In genomic region chr1:48203287-48203900, GRCh38 we compare ENCODE assay signal across 9 cellular contexts. TPM values are rescaled to one million over a fixed set of nuclear protein-coding genes. Genes with fewer than 3 reads are reported as not detected.
DNase-seq lines count a peak whose midpoint lies in the region; ATAC-seq and TF ChIP-seq lines count a peak whose summit lies in the region.
"Had no signal": no experiment of that assay in that cellular context is flagged by ENCODE, and none has a peak within 500 bp of the region (broad histone marks: within the 10 kb centered on the region; RNA-seq: fewer than 3 reads in every experiment).

No MANE protein-coding gene starts in this region.

- no peaks in the 10 kb centered on the region for H3K4me1 Mint-ChIP-seq in CD14-positive monocyte
- H3K4me1 Mint-ChIP-seq: IgD-negative memory B cell had no signal

- H3K4me3 Mint-ChIP-seq in CD14-positive monocyte, result no peak overlapping the region
- H3K4me3 Mint-ChIP-seq: IgD-negative memory B cell had no signal

- peaks cover 5 to 8% (median 6%) of the 10 kb centered on the region in 3 donors for H3K27me3 Mint-ChIP-seq in CD14-positive monocyte (ENCODE audit: low read depth in 3 of 3)

- TF ChIP-seq CTCF in CD14-positive monocyte (IDR thresholded peaks at IDR 0.05), result peak; percentile 83
- TF ChIP-seq CTCF in LNCaP clone FGC (IDR thresholded peaks at IDR 0.05; ENCODE audit: control insufficient read depth, extremely low read depth, insufficient read depth), result peak; percentile 65
- peak; percentile 24 to 61 (median 58) for TF ChIP-seq CTCF in ascending aorta (IDR thresholded peaks at IDR 0.05)
- TF ChIP-seq CTCF in left lung (IDR thresholded peaks at IDR 0.05), result peak; percentile 38 to 56

- no peak overlapping the region for H3K4me3 ChIP-seq in LNCaP clone FGC (ENCODE audit: low read depth, low read length)
- no peak overlapping the region for H3K4me3 ChIP-seq in ascending aorta
- H3K4me3 ChIP-seq in left lung, result no peak overlapping the region

- H3K27me3 ChIP-seq in ascending aorta (no peaks in the 10 kb centered on the region), left lung (no peaks in the 10 kb centered on the region)

- no peak overlapping the region for H3K27ac ChIP-seq in ascending aorta
- no peak overlapping the region for H3K27ac ChIP-seq in left lung

- H3K36me3 ChIP-seq in ascending aorta (no peaks in the 10 kb centered on the region), left lung (no peaks in the 10 kb centered on the region)

- no peaks in the 10 kb centered on the region for H3K9me3 Mint-ChIP-seq in CD14-positive monocyte
- H3K9me3 Mint-ChIP-seq: IgD-negative memory B cell had no signal

- H3K36me3 Mint-ChIP-seq in CD14-positive monocyte, result no peaks in the 10 kb centered on the region
- H3K36me3 Mint-ChIP-seq: IgD-negative memory B cell had no signal

- H3K9me3 ChIP-seq in ascending aorta (no peaks in the 10 kb centered on the region), left lung (no peaks in the 10 kb centered on the region)

- intact Hi-C loops in CD14-positive monocyte (cut with micrococcal nuclease), result loop anchor here (2.0 to 5.0 kb wide), 2 partner anchors 95 to 96 kb away; no protein-coding TSS in a partner anchor
- intact Hi-C loops in ascending aorta (cut with DNase I), result loop anchor here (5.0 kb wide), 3 partner anchors 206 to 766 kb away; partner anchors contain the start of genes FOXD2 and TRABD2B
- intact Hi-C loops in left lung (cut with DNase I), result loop anchor here in 1 of 2 donors (10.0 kb wide), 1 partner anchor 99 kb away; no protein-coding TSS in a partner anchor

- ATAC-seq in GM18909 (IDR thresholded peaks at IDR 0.05; ENCODE audit: poor library complexity, unreplicated experiment) (peak; percentile 70), left lung (peak; percentile 79)

- DNase-seq in CD14-positive monocyte (ENCODE audit: low spot score) (no peak), LNCaP clone FGC (ENCODE audit: low read depth) (peak; percentile 15), ascending aorta (ENCODE audit: low spot score in 2 of 2) (no peak), left lung (no peak), mucosa of gallbladder (ENCODE audit: low spot score) (no peak), T-helper 9 cell (no peak)
- DNase-seq in activated effector memory CD4-positive, alpha-beta T cell treated with Interleukin-2 at 50 U/mL for 16 hours, result no peak

- H3K4me1 ChIP-seq in ascending aorta, result peaks cover 0 to 7% of the 10 kb centered on the region in 2 donors
- H3K4me1 ChIP-seq in left lung, result peaks cover 0 to 6% of the 10 kb centered on the region in 2 donors

- no peak overlapping the region for H3K27ac Mint-ChIP-seq in CD14-positive monocyte
- H3K27ac Mint-ChIP-seq: IgD-negative memory B cell had no signal

RNA-seq across cellular contexts. Expression of gene SLC5A9, which starts 19.1 kb away (rescaled TPM):
- polyA plus RNA-seq in CD14-positive monocyte, result under 1 TPM; 0.28 to 0.42 TPM
- 13.3 TPM for total RNA-seq in ascending aorta
- under 1 TPM; 0.47 to 0.73 TPM for total RNA-seq in left lung
- total RNA-seq in mucosa of gallbladder, result 15.2 TPM
- polyA plus RNA-seq: IgD-negative memory B cell had no signal
